Comparison of ENCODE assay signal across 8 cellular contexts in the genomic region with DNA sequence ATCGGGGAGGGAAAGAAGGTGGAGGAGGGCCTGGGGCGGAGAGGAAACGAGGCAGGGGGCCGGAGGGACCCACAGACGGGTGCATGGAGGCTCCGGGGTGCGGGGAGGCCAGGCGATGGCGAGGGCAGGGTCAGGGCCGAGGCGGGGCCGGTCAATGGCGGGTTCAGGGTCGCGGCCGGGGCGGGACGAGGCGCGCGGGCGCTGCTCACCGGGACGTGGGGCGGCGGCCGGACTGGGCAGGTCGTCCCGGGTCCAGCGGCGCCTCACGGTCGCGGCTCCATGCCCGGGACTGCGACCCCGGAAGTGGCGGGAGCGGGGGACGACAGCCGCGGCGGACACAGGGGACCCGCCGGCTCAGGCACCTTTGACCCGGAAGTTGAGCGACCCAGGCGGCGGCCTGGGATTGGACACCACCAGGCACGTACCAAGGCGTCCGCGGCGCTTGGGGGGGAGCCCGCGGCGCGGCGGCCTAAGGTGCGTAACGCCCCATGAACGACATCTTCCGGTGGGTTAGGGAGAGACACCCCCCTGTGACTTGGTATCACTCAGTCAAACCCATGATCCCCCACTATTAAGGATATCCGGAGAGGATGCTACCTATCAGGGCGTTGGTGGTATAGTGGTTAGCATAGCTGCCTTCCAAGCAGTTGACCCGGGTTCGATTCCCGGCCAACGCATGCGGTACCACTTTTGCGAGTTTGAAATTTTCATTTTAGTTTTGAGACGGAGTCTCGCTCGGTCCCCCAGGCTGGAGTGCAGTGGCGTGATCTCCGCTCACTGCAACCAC. TPM values are rescaled to one million over a fixed set of nuclear protein-coding genes. Genes with fewer than 3 reads are reported as not detected.
DNase-seq lines count a peak whose midpoint lies in the region; ATAC-seq and TF ChIP-seq lines count a peak whose summit lies in the region.

A gene (minus strand): TSS at position 378 of the 787 bp plus-strand sequence. CDS start 3,936 bp downstream, outside the sequence.

- H3K27me3 ChIP-seq in KMS-11 (ENCODE audit: insufficient read depth, low read depth) (0 out of 2 replicates have a peak, but pooled peaks cover under 1% of the 10 kb centered on the region), Peyer's patch (no peaks in the 10 kb centered on the region), muscle layer of colon (ENCODE audit: control insufficient read depth in 1 of 2, insufficient read depth in 2 of 2, low read length in 2 of 2) (no peaks in the 10 kb centered on the region)

- H3K27ac ChIP-seq in KMS-11 (peak within 1 kb of the TSS; percentile 42), Peyer's patch (peak within 1 kb of the TSS; percentile 88 to 96 (median 92)), muscle layer of colon (ENCODE audit: low read depth, low read length) (peak within 1 kb of the TSS; percentile 89)

- peak within 1 kb of the TSS; percentile 40 for H2AFZ ChIP-seq in KMS-11 (ENCODE audit: low read depth)

- H3K9ac ChIP-seq in KMS-11 (peak within 1 kb of the TSS; percentile 66; the same call in 1 of the 2 replicates), muscle layer of colon (ENCODE audit: low read length) (peak within 1 kb of the TSS; percentile 90)

- no peaks in the 10 kb centered on the region for H3K36me3 ChIP-seq in KMS-11 (ENCODE audit: insufficient read depth)
- peaks cover 0 to 20% (median 0%) of the 10 kb centered on the region in 3 donors for H3K36me3 ChIP-seq in Peyer's patch
- H3K36me3 ChIP-seq in muscle layer of colon (ENCODE audit: insufficient read depth, low read length) = peaks cover 23% of the 10 kb centered on the region

- peak; percentile 57 to 65 for TF ChIP-seq POLR2A in Peyer's patch (IDR thresholded peaks at IDR 0.05)

- peaks cover 22% of the 10 kb centered on the region for H3K79me2 ChIP-seq in KMS-11 (ENCODE audit: insufficient read depth, low read depth)

- H4K20me1 ChIP-seq in KMS-11 (ENCODE audit: insufficient read depth) = no peaks in the 10 kb centered on the region

- TF ChIP-seq CTCF in KMS-11 (conservative IDR thresholded peaks at IDR 0.05; ENCODE audit: low read depth, low read length) (no peak), Peyer's patch (IDR thresholded peaks at IDR 0.05) (peak; percentile 23 to 58 (median 42))

- peak within 1 kb of the TSS; percentile 81 for H3K4me2 ChIP-seq in KMS-11

- peak; percentile 97 for DNase-seq in DMS79 (lab: John Stamatoyannopoulos, UW)
- peak; percentile 95 to 98 (median 96) for DNase-seq in Peyer's patch
- DNase-seq in activated T-cell treated with anti-CD3 and anti-CD28 coated beads, Interleukin-2, amount 50 U/mL, for 48 hours = peak; percentile 97
- peak; percentile 91 for DNase-seq in stimulated activated CD8-positive, alpha-beta memory T cell treated with anti-CD3 and anti-CD28 coated beads, Interleukin-7, amount 100 ng/mL, for 24 hours (ENCODE audit: low read depth)

- no peaks in the 10 kb centered on the region for H3K9me3 ChIP-seq in Peyer's patch
- H3K9me3 ChIP-seq in muscle layer of colon (ENCODE audit: low read length) = no peaks in the 10 kb centered on the region

- H3K4me3 ChIP-seq in KMS-11 (IDR thresholded peaks at IDR 0.05; ENCODE audit: insufficient read depth, low read depth, low read length) = peak within 1 kb of the TSS; percentile 44
- peak within 1 kb of the TSS; percentile 71 to 100 (median 91) for H3K4me3 ChIP-seq in Peyer's patch
- H3K4me3 ChIP-seq in muscle layer of colon (ENCODE audit: low read depth in 1 of 2, low read length in 2 of 2) = peak within 1 kb of the TSS; percentile 76 to 96

- H3K4me1 ChIP-seq in KMS-11 (ENCODE audit: low read depth, poor library complexity, severe bottlenecking) (peaks cover 14% of the 10 kb centered on the region), Peyer's patch (peaks cover 3 to 31% (median 14%) of the 10 kb centered on the region in 4 donors), muscle layer of colon (ENCODE audit: insufficient read depth, low read length) (peaks cover 26% of the 10 kb centered on the region)

- ATAC-seq in GM21737 (IDR thresholded peaks at IDR 0.05; ENCODE audit: unreplicated experiment) (peak; percentile 92), esophagus mucosa (peak; percentile 96)

RNA-seq across cellular contexts. Expression of the gene that starts here (rescaled TPM):
- total RNA-seq in Peyer's patch = 100 to 1,000 TPM; 102 to 279 (median 168) TPM
- total RNA-seq in esophagus mucosa = 28.0 TPM

Comparison
In these comparisons a context has a peak if more than half of its experiments do, and no peak if none do; other contexts are left out.
1. Peak in every context shown above with its lines: DNase-seq, ATAC-seq, H3K4me3 ChIP-seq and H3K27ac ChIP-seq.
2. H3K27ac ChIP-seq: peak in every context shown above with its lines; median percentile 92 in Peyer's patch; 89 in muscle layer of colon; 42 in KMS-11.